10 cellular contexts compared by ENCODE assay signal in the genomic region with DNA sequence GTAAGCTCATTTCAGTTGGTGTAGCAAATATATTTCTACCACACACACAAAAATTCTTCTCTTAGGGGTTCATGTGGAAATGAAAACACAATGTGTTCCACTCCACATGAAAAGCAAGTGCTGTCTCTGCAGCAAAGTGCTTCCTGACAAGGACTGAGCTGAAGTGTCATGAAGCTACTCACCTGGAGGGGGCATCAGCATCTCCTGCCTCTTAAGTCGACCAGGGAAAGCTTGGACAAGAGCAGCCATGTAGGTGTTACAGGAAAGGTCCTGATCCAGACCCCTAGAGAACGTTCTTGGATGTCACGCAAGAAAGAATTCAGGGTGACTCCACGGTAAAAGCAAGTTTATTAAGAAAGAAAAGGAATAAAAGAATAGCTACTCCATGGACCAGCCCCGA.
DNase-seq lines count a peak whose midpoint lies in the region; ATAC-seq, FAIRE-seq and TF ChIP-seq lines count a peak whose summit lies in the region.
"Had no signal": no experiment of that assay in that cellular context is flagged by ENCODE, and none has a peak within 500 bp of the region (broad histone marks: within the 10 kb centered on the region; RNA-seq: fewer than 3 reads in every experiment).

No MANE protein-coding gene starts in this region.

- POLR2A ChIA-PET in K562 (lab: Yijun Ruan, JAX): interaction anchor here (0.7 to 1.6 kb wide), 4 partner anchors 8 to 21 kb away, joined by 3 to 5 read pairs (median 4); no protein-coding TSS in a partner anchor

- FAIRE-seq in K562 (lab: Jason Lieb, UNC): peak; percentile 70

- H3K9me3 ChIP-seq in K562 (replicated peaks; ENCODE audit: control insufficient read depth, insufficient read depth, low read depth, low read length): no peaks in the 10 kb centered on the region

- no peak overlapping the region for H2AFZ ChIP-seq in K562 (ENCODE audit: low read depth, low read length)

- H3K4me1 ChIP-seq in K562 (replicated peaks in 1 of 2; ENCODE audit: control insufficient read depth in 2 of 2, insufficient read depth in 2 of 2, low read length in 2 of 2): no peaks in the 10 kb centered on the region

- peak; percentile 93 for ATAC-seq in K562
- no peak for ATAC-seq in HG02981 (IDR thresholded peaks at IDR 0.05; ENCODE audit: unreplicated experiment)
- no peak for ATAC-seq in HG03095 (IDR thresholded peaks at IDR 0.05; ENCODE audit: unreplicated experiment)
- no peak for ATAC-seq in HG02610 (IDR thresholded peaks at IDR 0.05; ENCODE audit: unreplicated experiment)

- H3K4me2 ChIP-seq in K562 (ENCODE audit: insufficient read depth, low read length): no peak overlapping the region

- WGBS in K562 (ENCODE audit: insufficient coverage, low coverage, missing lambda C conversion rate): 22% methylated on average over 5 of the region's 5 CpGs

- H3K9me1 ChIP-seq in K562 (ENCODE audit: control insufficient read depth, insufficient read depth, low read length): no peaks in the 10 kb centered on the region

- no peak for TF ChIP-seq EP300 in K562 (IDR thresholded peaks at IDR 0.05; ENCODE audit: low read length)

- TF ChIP-seq POLR2A in K562 (conservative IDR thresholded peaks at IDR 0.05): no peak

- peak; percentile 35; the same call in 1 of the 2 replicates for TF ChIP-seq CTCF in LNCAP (IDR thresholded peaks at IDR 0.05)
- TF ChIP-seq CTCF in K562 (IDR thresholded peaks at IDR 0.05 in 2 of 3, conservative IDR thresholded peaks at IDR 0.05 in 1 of 3; ENCODE audit: insufficient read depth in 2 of 3, low read depth in 1 of 3, low read length in 3 of 3): peak; percentile 58 to 67 (median 64)

- no peak overlapping the region for H3K27ac ChIP-seq in K562 (ENCODE audit: extremely low read depth, low read depth, low read length)

- no peaks in the 10 kb centered on the region for H3K27me3 ChIP-seq in K562 (ENCODE audit: control insufficient read depth in 2 of 2, insufficient read depth in 2 of 2, low read length in 2 of 2)

- no peak overlapping the region for H3K9ac ChIP-seq in K562 (ENCODE audit: insufficient read depth in 1 of 2, low read depth in 2 of 2, low read length in 2 of 2)

- no TSS peak for BruUV-seq in K562 (replicated peaks; lab: Mats Ljungman, UMichigan)

- no peaks in the 10 kb centered on the region for H4K20me1 ChIP-seq in K562 (replicated peaks; ENCODE audit: control insufficient read depth, insufficient read depth, low read length)

- in situ Hi-C loops in K562 (cut with MboI): no loop called here

- DNase-seq in stimulated activated CD4-positive, alpha-beta T cell treated with anti-CD3 and anti-CD28 coated beads, Interleukin-15, amount 100 ng/mL, for 24 hours: peak; percentile 14
- DNase-seq in stimulated activated CD4-positive, alpha-beta T cell treated with anti-CD3 and anti-CD28 coated beads, Interleukin-4, amount 100 ng/mL, for 24 hours: no peak
- peak; percentile 15 to 54 (median 32) for DNase-seq in K562 (ENCODE audit: extremely low read depth in 1 of 4, low spot score in 3 of 4)
- peak; percentile 30 for DNase-seq in stimulated activated CD8-positive, alpha-beta memory T cell treated with anti-CD3 and anti-CD28 coated beads, Interleukin-4, amount 100 ng/mL, for 48 hours
- DNase-seq: GF-D8, HCEC 1CT had no signal

- intact Hi-C loops in K562 (cut with micrococcal nuclease): loop anchor here (2.0 kb wide), 2 partner anchors 29 to 111 kb away; no protein-coding TSS in a partner anchor

- no peaks in the 10 kb centered on the region for H3K79me2 ChIP-seq in K562 (ENCODE audit: control insufficient read depth, insufficient read depth, low read length)

- H3K36me3 ChIP-seq in K562 (ENCODE audit: control insufficient read depth, insufficient read depth, low read length): no peaks in the 10 kb centered on the region

- no peak overlapping the region for H3K4me3 ChIP-seq in K562

- CTCF ChIA-PET in K562 (lab: Yijun Ruan, JAX; ENCODE audit: low intra/inter-chr PET ratio): interaction anchor here (0.6 to 2.1 kb wide), 2 partner anchors 75 to 110 kb away, joined by 3 to 7 read pairs; no protein-coding TSS in a partner anchor

- peak; percentile 47 to 67 for TF ChIP-seq RAD21 in K562 (CRISPR knock-in tag; conservative IDR thresholded peaks at IDR 0.05 in 1 of 2, IDR thresholded peaks at IDR 0.05 in 1 of 2)

TF ChIP-seq in K562, 482 proteins besides CTCF, POLR2A, EP300 and RAD21:
- TF ChIP-seq SMC3 (conservative IDR thresholded peaks at IDR 0.05; ENCODE audit: insufficient read depth, low read depth, low read length): 0 out of 2 replicates have a peak, but pooled peaks have one; percentile 47
- 0 out of 2 replicates have a peak, but pooled peaks have one; percentile 36 for TF ChIP-seq FOSL1 (tag; conservative IDR thresholded peaks at IDR 0.05)
- TF ChIP-seq, protein P1, sequence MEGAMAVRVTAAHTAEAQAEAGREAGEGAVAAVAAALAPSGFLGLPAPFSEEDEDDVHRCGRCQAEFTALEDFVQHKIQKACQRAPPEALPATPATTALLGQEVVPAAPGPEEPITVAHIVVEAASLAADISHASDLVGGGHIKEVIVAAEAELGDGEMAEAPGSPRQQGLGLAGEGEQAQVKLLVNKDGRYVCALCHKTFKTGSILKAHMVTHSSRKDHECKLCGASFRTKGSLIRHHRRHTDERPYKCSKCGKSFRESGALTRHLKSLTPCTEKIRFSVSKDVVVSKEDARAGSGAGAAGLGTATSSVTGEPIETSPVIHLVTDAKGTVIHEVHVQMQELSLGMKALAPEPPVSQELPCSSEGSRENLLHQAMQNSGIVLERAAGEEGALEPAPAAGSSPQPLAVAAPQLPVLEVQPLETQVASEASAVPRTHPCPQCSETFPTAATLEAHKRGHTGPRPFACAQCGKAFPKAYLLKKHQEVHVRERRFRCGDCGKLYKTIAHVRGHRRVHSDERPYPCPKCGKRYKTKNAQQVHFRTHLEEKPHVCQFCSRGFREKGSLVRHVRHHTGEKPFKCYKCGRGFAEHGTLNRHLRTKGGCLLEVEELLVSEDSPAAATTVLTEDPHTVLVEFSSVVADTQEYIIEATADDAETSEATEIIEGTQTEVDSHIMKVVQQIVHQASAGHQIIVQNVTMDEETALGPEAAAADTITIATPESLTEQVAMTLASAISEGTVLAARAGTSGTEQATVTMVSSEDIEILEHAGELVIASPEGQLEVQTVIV (CRISPR knock-in tag; IDR thresholded peaks at IDR 0.05; ENCODE audit: borderline replicate concordance): no peak
